In genomic region chr13:25774056-25774455, GRCh38 we compare ENCODE assay signal across 2 cellular contexts.
DNase-seq lines count a peak whose midpoint lies in the region; FAIRE-seq and TF ChIP-seq lines count a peak whose summit lies in the region.
"Not testable (repeated sequence)": the region's sequence is repeated elsewhere in the genome, so short reads cannot be mapped to it uniquely, and the experiment has no call there.

No MANE protein-coding gene starts in this region.

- peaks cover 16% of the 10 kb centered on the region for H3K4me1 ChIP-seq in HEK293 (ENCODE audit: control insufficient read depth, insufficient read depth, low read length)
- H3K4me1 ChIP-seq in small intestine (ENCODE audit: control insufficient read depth in 2 of 2, insufficient read depth in 1 of 2, low read depth in 1 of 2, low read length in 1 of 2): not testable (repeated sequence)

- WGBS in small intestine, 3 donors: 14 to 67% (median 39%) methylated on average over 1 of the region's 1 CpG

- peak; percentile 5 for DNase-seq in small intestine

- POLR2A ChIA-PET in HEK293 (lab: Yijun Ruan, JAX): not testable (repeated sequence)

- H3K4me3 ChIP-seq in HEK293 (ENCODE audit: low read depth, low read length); small intestine (ENCODE audit: low read depth in 1 of 2, low read length in 2 of 2): not testable (repeated sequence)

- not testable (repeated sequence) for H3K36me3 ChIP-seq in HEK293 (ENCODE audit: control insufficient read depth in 2 of 2, insufficient read depth in 1 of 2, low read length in 2 of 2); small intestine (ENCODE audit: control insufficient read depth in 2 of 2, insufficient read depth in 2 of 2, low read length in 2 of 2)

- H3K27ac ChIP-seq in HEK293 (ENCODE audit: extremely low read depth, low read depth, low read length); small intestine (ENCODE audit: low read depth in 1 of 2, low read length in 1 of 2): not testable (repeated sequence)

- TF ChIP-seq CTCF in HEK293 (tag by site-specific recombination; IDR thresholded peaks at IDR 0.05): not testable (repeated sequence)

- H3K27me3 ChIP-seq in small intestine (ENCODE audit: control insufficient read depth in 2 of 2, insufficient read depth in 2 of 2, low read length in 2 of 2): not testable (repeated sequence)

- not testable (repeated sequence) for H3K9me3 ChIP-seq in HEK293 (ENCODE audit: control insufficient read depth, insufficient read depth, low read depth, low read length); small intestine (ENCODE audit: control insufficient read depth, low read depth)

- FAIRE-seq in small intestine (lab: Jason Lieb, UNC): not testable (repeated sequence)

- CTCF ChIA-PET in HEK293 (lab: Yijun Ruan, JAX): not testable (repeated sequence)

TF ChIP-seq in HEK293, 187 proteins besides CTCF, POLR2A, EP300 and RAD21:
- 0 out of 2 replicates have a peak, but pooled peaks have one; percentile 63 for TF ChIP-seq ZNF580 (tag by site-specific recombination; IDR thresholded peaks at IDR 0.05)
- peak; percentile 95 for TF ChIP-seq ZNF146 (tag by site-specific recombination; IDR thresholded peaks at IDR 0.05)
